In the genomic region with DNA sequence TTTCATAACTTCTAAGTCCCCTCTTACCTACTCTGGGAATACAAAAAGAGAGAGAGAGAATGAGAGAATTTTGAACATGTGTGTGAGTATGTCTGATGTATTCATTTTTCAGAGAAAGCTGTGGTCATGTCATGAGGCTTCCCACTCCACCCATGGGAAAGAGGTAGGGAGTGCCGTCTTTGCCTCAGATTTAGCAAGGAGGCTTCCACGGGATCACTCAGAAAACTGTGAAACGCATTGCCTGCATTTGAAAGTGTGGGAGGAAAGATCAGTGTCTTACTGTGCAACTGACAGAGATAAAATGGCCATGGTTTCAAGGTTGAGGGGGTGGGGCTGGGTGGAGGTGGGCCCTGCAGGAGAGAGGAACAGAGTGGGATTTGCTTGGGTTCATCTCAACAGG, we compare ENCODE assay signal across 21 cellular contexts.
DNase-seq lines count a peak whose midpoint lies in the region; ATAC-seq and TF ChIP-seq lines count a peak whose summit lies in the region.
"Had no signal": no experiment of that assay in that cellular context is flagged by ENCODE, and none has a peak within 500 bp of the region (broad histone marks: within the 10 kb centered on the region; RNA-seq: fewer than 3 reads in every experiment).

No MANE protein-coding gene starts in this region.

- intact Hi-C loops in MCF 10A (cut with micrococcal nuclease) (no loop called here), mammary epithelial cell (cut with micrococcal nuclease) (no loop called here), Caco-2 (cut with micrococcal nuclease; ENCODE audit: unreplicated experiment) (no loop called here)

- peak overlapping the region; percentile 56 for H3K27ac Mint-ChIP-seq in MCF 10A (ENCODE audit: low read depth, unreplicated experiment)
- peak overlapping the region; percentile 29 for H3K27ac Mint-ChIP-seq in endodermal cell
- peak overlapping the region; percentile 49 for H3K27ac Mint-ChIP-seq in nephron progenitor cell
- no peak overlapping the region for H3K27ac Mint-ChIP-seq in Caco-2 (ENCODE audit: unreplicated experiment)
- H3K27ac Mint-ChIP-seq: B cell; CD4-positive, CD25-positive, alpha-beta regulatory T cell; CD8-positive, alpha-beta T cell; GM23338; H9; HFFc6 had no signal

- CTCF ChIA-PET in MCF 10A (lab: Yijun Ruan, JAX) = interaction anchor here (0.6 kb wide), 1 partner anchor 16 kb away, joined by 3 read pairs; no protein-coding TSS in a partner anchor
- CTCF ChIA-PET in mammary epithelial cell (lab: Charles Lee; ENCODE audit: low non-redundant PET) = no interaction called here
- CTCF ChIA-PET in Caco-2 (lab: Charles Lee) = no interaction called here

- DNase-seq in MCF 10A (ENCODE audit: unreplicated experiment) (no peak), mammary epithelial cell (no peak), endodermal cell (no peak), nephron progenitor cell (no peak), Caco-2 (no peak)
- DNase-seq in stimulated activated CD4-positive, alpha-beta T cell treated with anti-CD3 and anti-CD28 coated beads, Interleukin-1b, Interleukin-23, amount 100 ng/mL, for 48 hours = no peak
- DNase-seq: CD4-positive, CD25-positive, alpha-beta regulatory T cell; CD8-positive, alpha-beta T cell; DMS 273 treated with DMSO at 0.1 percent for 48 hours; DMS79; EL; GDM1; H9; HFFc6 had no signal

- H3K36me3 Mint-ChIP-seq in MCF 10A (ENCODE audit: insufficient read depth, unreplicated experiment) = peaks cover 7% of the 10 kb centered on the region
- H3K36me3 Mint-ChIP-seq in endodermal cell (ENCODE audit: low read depth) = no peaks in the 10 kb centered on the region
- H3K36me3 Mint-ChIP-seq in nephron progenitor cell (ENCODE audit: low read depth) = no peaks in the 10 kb centered on the region
- no peaks in the 10 kb centered on the region for H3K36me3 Mint-ChIP-seq in Caco-2 (ENCODE audit: insufficient read depth, unreplicated experiment)
- H3K36me3 Mint-ChIP-seq: CD4-positive, CD25-positive, alpha-beta regulatory T cell; CD8-positive, alpha-beta T cell had no signal

- H3K4me1 ChIP-seq in mammary epithelial cell (ENCODE audit: insufficient read depth, low read length) (no peaks in the 10 kb centered on the region), endodermal cell (ENCODE audit: control insufficient read depth, insufficient read depth, low read length) (peaks cover 31% of the 10 kb centered on the region), Caco-2 (peaks cover 23% of the 10 kb centered on the region)

- H3K36me3 ChIP-seq in mammary epithelial cell (ENCODE audit: insufficient read depth, low read length) (no peaks in the 10 kb centered on the region), endodermal cell (ENCODE audit: control insufficient read depth, insufficient read depth, low read length) (no peaks in the 10 kb centered on the region), Caco-2 (ENCODE audit: control insufficient read depth, insufficient read depth, low read length) (no peaks in the 10 kb centered on the region)
- H3K36me3 ChIP-seq: BLaER1 had no signal

- no peak overlapping the region for H3K4me2 ChIP-seq in mammary epithelial cell (ENCODE audit: insufficient read depth, low read depth, low read length)
- H3K4me2 ChIP-seq: BLaER1, GM23338 had no signal

- in situ Hi-C loops in mammary epithelial cell (cut with MboI; ENCODE audit: low sequenced_read_pairs in 2 of 2) = no loop called here

- H3K9me3 Mint-ChIP-seq in MCF 10A (ENCODE audit: unreplicated experiment) = no peaks in the 10 kb centered on the region
- no peaks in the 10 kb centered on the region for H3K9me3 Mint-ChIP-seq in endodermal cell
- no peaks in the 10 kb centered on the region for H3K9me3 Mint-ChIP-seq in nephron progenitor cell
- H3K9me3 Mint-ChIP-seq in Caco-2 (ENCODE audit: unreplicated experiment) = no peaks in the 10 kb centered on the region
- H3K9me3 Mint-ChIP-seq: CD8-positive, alpha-beta T cell; GM23338; H9 had no signal

- no peak overlapping the region for H3K4me3 Mint-ChIP-seq in MCF 10A (ENCODE audit: unreplicated experiment)
- H3K4me3 Mint-ChIP-seq in endodermal cell = no peak overlapping the region
- H3K4me3 Mint-ChIP-seq in nephron progenitor cell = no peak overlapping the region
- no peak overlapping the region for H3K4me3 Mint-ChIP-seq in Caco-2 (ENCODE audit: unreplicated experiment)
- H3K4me3 Mint-ChIP-seq: B cell; CD4-positive, CD25-positive, alpha-beta regulatory T cell; CD8-positive, alpha-beta T cell; GM23338; H9; HFFc6 had no signal

- no peak overlapping the region for H2AFZ ChIP-seq in mammary epithelial cell (ENCODE audit: low read depth, low read length)
- H2AFZ ChIP-seq: GM23338 had no signal

- H3K4me3 ChIP-seq in mammary epithelial cell (replicated peaks in 1 of 3; ENCODE audit: insufficient read depth in 1 of 3, low read depth in 2 of 3, low read length in 3 of 3) (no peak overlapping the region), endodermal cell (ENCODE audit: low read length) (no peak overlapping the region), Caco-2 (ENCODE audit: low read depth, low read length) (no peak overlapping the region)
- H3K4me3 ChIP-seq: BLaER1, GM23338 had no signal

- H3K27ac ChIP-seq in mammary epithelial cell (ENCODE audit: insufficient read depth, low read depth, low read length) = no peak overlapping the region
- H3K27ac ChIP-seq in endodermal cell (ENCODE audit: low read depth, low read length) = no peak overlapping the region
- H3K27ac ChIP-seq: 22Rv1, BLaER1, C4-2B had no signal

- H4K20me1 ChIP-seq in mammary epithelial cell (ENCODE audit: insufficient read depth, low read length) = no peaks in the 10 kb centered on the region
- H4K20me1 ChIP-seq: BLaER1 had no signal

- TF ChIP-seq CTCF in MCF 10A (IDR thresholded peaks at IDR 0.05; ENCODE audit: unreplicated experiment) (no peak), mammary epithelial cell (conservative IDR thresholded peaks at IDR 0.05 in 1 of 2, IDR thresholded peaks at IDR 0.05 in 1 of 2; ENCODE audit: extremely low read depth in 1 of 2, insufficient read depth in 1 of 2, low read depth in 1 of 2, low read length in 2 of 2) (no peak), endodermal cell (conservative IDR thresholded peaks at IDR 0.05) (no peak), nephron progenitor cell (IDR thresholded peaks at IDR 0.05) (no peak), Caco-2 (IDR thresholded peaks at IDR 0.05; ENCODE audit: insufficient read depth in 1 of 2, low read depth in 1 of 2, low read length in 1 of 2, severe bottlenecking in 1 of 2, unreplicated experiment in 1 of 2) (no peak)

- H3K27me3 ChIP-seq in mammary epithelial cell (ENCODE audit: insufficient read depth, low read length) = no peaks in the 10 kb centered on the region
- H3K27me3 ChIP-seq in endodermal cell (ENCODE audit: control insufficient read depth, insufficient read depth, low read length, poor library complexity, severe bottlenecking) = no peaks in the 10 kb centered on the region
- no peaks in the 10 kb centered on the region for H3K27me3 ChIP-seq in Caco-2 (replicated peaks; ENCODE audit: control insufficient read depth, insufficient read depth, low read length)
- H3K27me3 ChIP-seq: BLaER1 had no signal

- 92% methylated on average over 3 of the region's 3 CpGs for WGBS in mammary epithelial cell (ENCODE audit: low coverage, missing lambda C conversion rate)
- 65 to 89% methylated on average over 3 of the region's 3 CpGs for WGBS in endodermal cell (ENCODE audit: insufficient coverage in 1 of 2, insufficient read length in 1 of 2), 2 experiments

- no peak overlapping the region for H3K9ac ChIP-seq in mammary epithelial cell (ENCODE audit: insufficient read depth, low read length)
- no peak overlapping the region for H3K9ac ChIP-seq in endodermal cell (ENCODE audit: extremely low read depth, low read length, poor library complexity, severe bottlenecking)
- H3K9ac ChIP-seq: BLaER1 had no signal

- BruUV-seq in MCF 10A (replicated peaks; lab: Mats Ljungman, UMichigan) = no TSS peak
- BruUV-seq in mammary epithelial cell (replicated peaks; lab: Mats Ljungman, UMichigan) = no TSS peak
- no TSS peak for BruUV-seq in Caco-2 (replicated peaks; lab: Mats Ljungman, UMichigan)

- ATAC-seq in HG03095 (IDR thresholded peaks at IDR 0.05; ENCODE audit: unreplicated experiment) = no peak
- ATAC-seq: CD8-positive, alpha-beta T cell; GM23338; HCT116 had no signal

- peaks cover 7% of the 10 kb centered on the region for H3K4me1 Mint-ChIP-seq in MCF 10A (ENCODE audit: insufficient read depth, unreplicated experiment)
- H3K4me1 Mint-ChIP-seq in endodermal cell = peaks cover 55% of the 10 kb centered on the region
- peaks cover 46% of the 10 kb centered on the region for H3K4me1 Mint-ChIP-seq in nephron progenitor cell
- peaks cover 26% of the 10 kb centered on the region for H3K4me1 Mint-ChIP-seq in Caco-2 (ENCODE audit: low read depth, unreplicated experiment)
- H3K4me1 Mint-ChIP-seq: B cell; CD4-positive, CD25-positive, alpha-beta regulatory T cell had no signal

- H3K79me2 ChIP-seq in mammary epithelial cell (ENCODE audit: insufficient read depth, low read length) = no peaks in the 10 kb centered on the region

- H3K27me3 Mint-ChIP-seq in MCF 10A (ENCODE audit: insufficient read depth, unreplicated experiment) (no peaks in the 10 kb centered on the region), endodermal cell (ENCODE audit: insufficient read depth) (no peaks in the 10 kb centered on the region), nephron progenitor cell (ENCODE audit: low read depth, poor library complexity) (peaks cover 5% of the 10 kb centered on the region), Caco-2 (ENCODE audit: insufficient read depth, unreplicated experiment) (no peaks in the 10 kb centered on the region)

- dilution Hi-C loops in mammary epithelial cell (cut with HindIII; ENCODE audit: low sequenced_read_pairs) = loop anchor here (5.0 kb wide), 1 partner anchor 41 kb away; no protein-coding TSS in a partner anchor

- H3K9me3 ChIP-seq in mammary epithelial cell (replicated peaks; ENCODE audit: insufficient read depth, low read length) (no peaks in the 10 kb centered on the region), endodermal cell (ENCODE audit: control insufficient read depth, low read length) (peaks cover 7% of the 10 kb centered on the region), Caco-2 (no peaks in the 10 kb centered on the region)
- H3K9me3 ChIP-seq: BLaER1 had no signal

- POLR2A ChIA-PET in MCF 10A (lab: Yijun Ruan, JAX) = interaction anchor here (0.6 kb wide), 2 partner anchors 194 to 283 kb away, joined by 3 to 4 read pairs; no protein-coding TSS in a partner anchor
- POLR2A ChIA-PET in Caco-2 (lab: Charles Lee) = no interaction called here
